ENCODE assay signal across 3 cellular contexts in genomic region chr11:68388595-68389198, GRCh38.
TF ChIP-seq lines count a peak whose summit lies in the region.

No MANE protein-coding gene starts in this region.

TF ChIP-seq in A549, 52 proteins besides CTCF, POLR2A, EP300 and RAD21:
- no peak for TF ChIP-seq KDM5A (IDR thresholded peaks at IDR 0.05)
- no peak for TF ChIP-seq HEYL (CRISPR knock-in tag; IDR thresholded peaks at IDR 0.05)
- TF ChIP-seq ZNF302 (CRISPR knock-in tag; IDR thresholded peaks at IDR 0.05): no peak
- TF ChIP-seq CHD2 (IDR thresholded peaks at IDR 0.05; ENCODE audit: low read length, partially characterized antibody): no peak
- no peak for TF ChIP-seq BCL3 (IDR thresholded peaks at IDR 0.05)

TF ChIP-seq in GM12878, 131 proteins besides CTCF, POLR2A, EP300 and RAD21:
- no peak for TF ChIP-seq RAD51 (IDR thresholded peaks at IDR 0.05)
- no peak for TF ChIP-seq RFX5 (IDR thresholded peaks at IDR 0.05; ENCODE audit: low read depth, low read length)
- TF ChIP-seq MYB (IDR thresholded peaks at IDR 0.05; ENCODE audit: borderline replicate concordance, low read depth, low read length): no peak
- no peak for TF ChIP-seq PML (IDR thresholded peaks at IDR 0.05; ENCODE audit: low read length)
- TF ChIP-seq NKRF (conservative IDR thresholded peaks at IDR 0.05): no peak
- TF ChIP-seq ZNF384 (IDR thresholded peaks at IDR 0.05; ENCODE audit: borderline replicate concordance, low read depth, low read length): no peak
- no peak for TF ChIP-seq ETV6 (conservative IDR thresholded peaks at IDR 0.05 in 1 of 2, IDR thresholded peaks at IDR 0.05 in 1 of 2; ENCODE audit: borderline replicate concordance in 1 of 2, low read depth in 1 of 2)
- no peak for TF ChIP-seq USF1 (IDR thresholded peaks at IDR 0.05; ENCODE audit: borderline replicate concordance, extremely low read length, insufficient read depth, low read depth, low read length)

TF ChIP-seq in HepG2, 621 proteins besides CTCF, POLR2A, EP300 and RAD21:
- TF ChIP-seq SAP130 (CRISPR knock-in tag; IDR thresholded peaks at IDR 0.05; ENCODE audit: low read depth) (no peak), SIX1 (CRISPR knock-in tag; IDR thresholded peaks at IDR 0.05; ENCODE audit: borderline replicate concordance) (no peak), BCL3 (CRISPR knock-in tag; IDR thresholded peaks at IDR 0.05) (no peak), NCOA1 (CRISPR knock-in tag; IDR thresholded peaks at IDR 0.05) (no peak), TBX2 (CRISPR knock-in tag; IDR thresholded peaks at IDR 0.05; ENCODE audit: borderline replicate concordance) (no peak), BCL6 (CRISPR knock-in tag; IDR thresholded peaks at IDR 0.05) (no peak), MAF1 (CRISPR knock-in tag; IDR thresholded peaks at IDR 0.05; ENCODE audit: borderline replicate concordance) (no peak), SAFB2 (CRISPR knock-in tag; IDR thresholded peaks at IDR 0.05; ENCODE audit: borderline replicate concordance, low read depth) (no peak), FOXK1 (CRISPR knock-in tag; IDR thresholded peaks at IDR 0.05; ENCODE audit: borderline replicate concordance, low read depth) (no peak), ZNF747 (CRISPR knock-in tag; IDR thresholded peaks at IDR 0.05; ENCODE audit: borderline replicate concordance) (no peak), ZNF34 (CRISPR knock-in tag; IDR thresholded peaks at IDR 0.05; ENCODE audit: borderline replicate concordance) (no peak), PHB2 (IDR thresholded peaks at IDR 0.05; ENCODE audit: partially characterized antibody) (no peak), ZNF766 (CRISPR knock-in tag; IDR thresholded peaks at IDR 0.05; ENCODE audit: borderline replicate concordance) (no peak), ARHGAP35 (CRISPR knock-in tag; IDR thresholded peaks at IDR 0.05; ENCODE audit: borderline replicate concordance) (no peak), HBP1 (CRISPR knock-in tag; IDR thresholded peaks at IDR 0.05; ENCODE audit: low read depth) (no peak), SMARCC2 (IDR thresholded peaks at IDR 0.05) (no peak), ZXDC (CRISPR knock-in tag; IDR thresholded peaks at IDR 0.05) (no peak)
